In the genomic region with DNA sequence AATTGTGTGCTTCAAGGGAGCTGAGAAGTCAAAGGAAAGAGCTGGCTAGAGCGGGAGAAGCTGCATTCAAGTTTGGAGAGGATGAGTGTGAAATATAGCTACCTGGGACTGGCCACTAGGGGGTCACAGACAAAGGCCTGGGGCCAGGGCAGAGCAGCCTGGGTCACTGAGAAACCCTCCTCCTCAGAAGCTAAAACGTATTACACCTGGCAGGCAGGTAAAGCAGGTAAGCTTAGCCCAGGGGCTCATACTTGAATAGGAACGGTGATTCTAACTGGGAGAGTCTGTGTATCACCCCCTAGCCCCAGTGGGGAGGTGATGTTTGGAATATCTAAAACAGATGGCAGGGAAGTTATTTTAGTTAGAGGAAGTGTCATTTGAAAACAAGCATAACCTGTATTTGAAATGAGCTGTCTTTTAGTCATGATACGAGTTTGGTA, we compare ENCODE assay signal across 11 cellular contexts. TPM values are rescaled to one million over a fixed set of nuclear protein-coding genes. Genes with fewer than 3 reads are reported as not detected.
DNase-seq lines count a peak whose midpoint lies in the region; ATAC-seq and TF ChIP-seq lines count a peak whose summit lies in the region.
"Had no signal": no experiment of that assay in that cellular context is flagged by ENCODE, and none has a peak within 500 bp of the region (broad histone marks: within the 10 kb centered on the region; RNA-seq: fewer than 3 reads in every experiment).

No MANE protein-coding gene starts in this region.

- peak overlapping the region; percentile 54 to 57 for H3K27ac ChIP-seq in breast epithelium

- TF ChIP-seq POLR2A in breast epithelium (IDR thresholded peaks at IDR 0.05) = no peak

- peak overlapping the region in 1 of 6 donors; percentile 86 for H3K27ac Mint-ChIP-seq in naive B cell
- H3K27ac Mint-ChIP-seq: activated CD4-positive, alpha-beta T cell treated with anti-CD3 and anti-CD28 coated beads, Interleukin-2, amount 10 ng/mL, durations not matched to agents 7 days and 5 days had no signal

- H3K36me3 Mint-ChIP-seq in naive B cell = no peaks in the 10 kb centered on the region

- H3K9me3 Mint-ChIP-seq in naive B cell = no peaks in the 10 kb centered on the region
- H3K9me3 Mint-ChIP-seq: activated CD4-positive, alpha-beta T cell treated with anti-CD3 and anti-CD28 coated beads, Interleukin-2, amount 10 ng/mL, durations not matched to agents 7 days and 5 days had no signal

- H3K4me3 ChIP-seq in GM06990 (replicated peaks; ENCODE audit: low read depth, low read length) (no peak overlapping the region), breast epithelium (no peak overlapping the region)

- no peaks in the 10 kb centered on the region for H3K9me3 ChIP-seq in breast epithelium

- intact Hi-C loops in breast epithelium (cut with DNase I; ENCODE audit: low total_unique reads) = no loop called here

- peaks cover 6 to 9% (median 9%) of the 10 kb centered on the region in 3 donors for H3K4me1 Mint-ChIP-seq in naive B cell
- H3K4me1 Mint-ChIP-seq: activated CD4-positive, alpha-beta T cell treated with anti-CD3 and anti-CD28 coated beads, Interleukin-2, amount 10 ng/mL, durations not matched to agents 7 days and 5 days had no signal

- peak; percentile 43 to 47 for ATAC-seq in naive B cell (ENCODE audit: low read depth in 2 of 2)
- no peak for ATAC-seq in HG03565 (IDR thresholded peaks at IDR 0.05; ENCODE audit: unreplicated experiment)

- TF ChIP-seq CTCF in GM06990 (IDR thresholded peaks at IDR 0.05; ENCODE audit: insufficient read depth, low read length, poor library complexity, severe bottlenecking) (peak; percentile 75), breast epithelium (IDR thresholded peaks at IDR 0.05) (peak in 1 of 3 donors; percentile 19)

- DNase-seq in GM06990 (ENCODE audit: extremely low read depth, insufficient read length) (no peak), HuH-7 (ENCODE audit: low spot score) (peak; percentile 51), breast epithelium (ENCODE audit: low spot score in 2 of 2) (no peak), naive B cell (peak; percentile 3), NCI-H2171 treated with DMSO at 0.1 percent for 48 hours (lab: John Stamatoyannopoulos, UW) (no peak), MV-4-11 (lab: John Stamatoyannopoulos, UW) (no peak)
- DNase-seq: activated CD4-positive, alpha-beta T cell treated with anti-CD3 and anti-CD28 coated beads, Interleukin-2, amount 10 ng/mL, durations not matched to agents 7 days and 5 days; effector memory CD4-positive, alpha-beta T cell had no signal

- H3K4me1 ChIP-seq in breast epithelium = peaks cover 0 to 9% of the 10 kb centered on the region in 2 donors

- peaks cover 17 to 35% (median 20%) of the 10 kb centered on the region in 3 donors for H3K27me3 Mint-ChIP-seq in naive B cell

- no peaks in the 10 kb centered on the region for H3K36me3 ChIP-seq in GM06990 (ENCODE audit: control insufficient read depth, insufficient read depth, low read length)
- no peaks in the 10 kb centered on the region for H3K36me3 ChIP-seq in breast epithelium

- peak overlapping the region in 1 of 8 donors; percentile 51 for H3K4me3 Mint-ChIP-seq in naive B cell
- H3K4me3 Mint-ChIP-seq: activated CD4-positive, alpha-beta T cell treated with anti-CD3 and anti-CD28 coated beads, Interleukin-2, amount 10 ng/mL, durations not matched to agents 7 days and 5 days had no signal

- H3K27me3 ChIP-seq in GM06990 (replicated peaks; ENCODE audit: control insufficient read depth, insufficient read depth, low read length) (no peaks in the 10 kb centered on the region), breast epithelium (no peaks in the 10 kb centered on the region)

RNA-seq across cellular contexts. Expression of gene KRT37, which starts 6.8 kb away (rescaled TPM):
- not detected for total RNA-seq in breast epithelium
- polyA plus RNA-seq in naive B cell (ENCODE audit: low read depth in 6 of 6) = not detected
- total RNA-seq: activated CD4-positive, alpha-beta T cell treated with anti-CD3 and anti-CD28 coated beads, Interleukin-2, amount 10 ng/mL, durations not matched to agents 7 days and 5 days; LHCN-M2; renal cortical epithelial cell had no signal

RNA-seq across cellular contexts. Expression of gene KRT31, which starts 20.2 kb away (rescaled TPM):
- not detected for total RNA-seq in breast epithelium
- not detected for polyA plus RNA-seq in naive B cell (ENCODE audit: low read depth in 6 of 6)
- total RNA-seq: activated CD4-positive, alpha-beta T cell treated with anti-CD3 and anti-CD28 coated beads, Interleukin-2, amount 10 ng/mL, durations not matched to agents 7 days and 5 days; LHCN-M2; renal cortical epithelial cell had no signal

RNA-seq across cellular contexts. Expression of gene KRT38, which starts 23.2 kb away (rescaled TPM):
- not detected for total RNA-seq in breast epithelium
- not detected for polyA plus RNA-seq in naive B cell (ENCODE audit: low read depth in 6 of 6)
- total RNA-seq: activated CD4-positive, alpha-beta T cell treated with anti-CD3 and anti-CD28 coated beads, Interleukin-2, amount 10 ng/mL, durations not matched to agents 7 days and 5 days; LHCN-M2; renal cortical epithelial cell had no signal

RNA-seq across cellular contexts. Expression of gene KRT34, which starts 35.5 kb away (rescaled TPM):
- total RNA-seq in breast epithelium = not detected
- not detected for polyA plus RNA-seq in naive B cell (ENCODE audit: low read depth in 6 of 6)
- total RNA-seq: activated CD4-positive, alpha-beta T cell treated with anti-CD3 and anti-CD28 coated beads, Interleukin-2, amount 10 ng/mL, durations not matched to agents 7 days and 5 days had no signal

RNA-seq across cellular contexts. Expression of gene KRT33B, which starts 48.0 kb away (rescaled TPM):
- not detected for total RNA-seq in breast epithelium
- not detected for polyA plus RNA-seq in naive B cell (ENCODE audit: low read depth in 6 of 6)
- total RNA-seq: activated CD4-positive, alpha-beta T cell treated with anti-CD3 and anti-CD28 coated beads, Interleukin-2, amount 10 ng/mL, durations not matched to agents 7 days and 5 days; LHCN-M2; renal cortical epithelial cell had no signal

Comparison
In these comparisons a context has a peak if more than half of its experiments do, and no peak if none do; other contexts are left out.
1. DNase-seq: peak in HuH-7 (single experiment) and naive B cell (single experiment); none in GM06990 (single experiment), breast epithelium (0 of 2), NCI-H2171 treated with DMSO at 0.1 percent for 48 hours (single experiment) and MV-4-11 (single experiment).